ENCODE assay signal across 21 cellular contexts in genomic region chr7:63087575-63088190, GRCh38.
DNase-seq lines count a peak whose midpoint lies in the region; ATAC-seq, FAIRE-seq and TF ChIP-seq lines count a peak whose summit lies in the region.
"Had no signal": no experiment of that assay in that cellular context is flagged by ENCODE, and none has a peak within 500 bp of the region (broad histone marks: within the 10 kb centered on the region; RNA-seq: fewer than 3 reads in every experiment).

No MANE protein-coding gene starts in this region.

- no peak for FAIRE-seq in H1 (lab: Jason Lieb, UNC)
- FAIRE-seq: A204.1, GM12892 had no signal

- no peak overlapping the region for H3K4me3 ChIP-seq in H1 (ENCODE audit: extremely low read depth in 1 of 4, insufficient read depth in 2 of 4, low read depth in 3 of 4, low read length in 4 of 4)
- H3K4me3 ChIP-seq in liver (ENCODE audit: low read depth in 1 of 3, low read length in 3 of 3) = peak overlapping the region in 2 of 3 donors; percentile 9 to 13
- no peak overlapping the region for H3K4me3 ChIP-seq in testis
- H3K4me3 ChIP-seq: BLaER1, GM23248 had no signal

- no peaks in the 10 kb centered on the region for H4K20me1 ChIP-seq in H1 (replicated peaks in 1 of 2; ENCODE audit: control insufficient read depth in 1 of 2, insufficient read depth in 2 of 2, low read length in 2 of 2)
- H4K20me1 ChIP-seq: BLaER1 had no signal

- no peak overlapping the region for H3K27ac Mint-ChIP-seq in activated T-cell treated with anti-CD3 and anti-CD28 coated beads, Interleukin-2, amount 50 U/mL, for 72 hours
- H3K27ac Mint-ChIP-seq in type B pancreatic cell = no peak overlapping the region
- H3K27ac Mint-ChIP-seq: B cell; CD4-positive, CD25-positive, alpha-beta regulatory T cell; CD8-positive, alpha-beta T cell; H9 had no signal

- intact Hi-C loops in testis (cut with DNase I; ENCODE audit: low total_unique reads) = no loop called here

- H3K36me3 ChIP-seq in H1 (ENCODE audit: control insufficient read depth in 2 of 4, insufficient read depth in 4 of 4, low read length in 3 of 4) (no peaks in the 10 kb centered on the region), liver (ENCODE audit: control insufficient read depth in 4 of 4, insufficient read depth in 3 of 4, low read depth in 1 of 4, low read length in 3 of 4) (no peaks in the 10 kb centered on the region), testis (ENCODE audit: low read depth, missing control alignments) (no peaks in the 10 kb centered on the region)
- H3K36me3 ChIP-seq: BLaER1 had no signal

- no peaks in the 10 kb centered on the region for H3K27me3 Mint-ChIP-seq in activated T-cell treated with anti-CD3 and anti-CD28 coated beads, Interleukin-2, amount 50 U/mL, for 72 hours (ENCODE audit: low read depth)
- no peaks in the 10 kb centered on the region for H3K27me3 Mint-ChIP-seq in type B pancreatic cell
- H3K27me3 Mint-ChIP-seq: B cell; CD4-positive, CD25-positive, alpha-beta regulatory T cell had no signal

- H2BK120ac ChIP-seq in H1 (replicated peaks; ENCODE audit: low read depth, low read length) = no peak overlapping the region

- H3K27me3 ChIP-seq in H1 (replicated peaks in 1 of 4; ENCODE audit: control insufficient read depth in 3 of 4, extremely low read depth in 1 of 4, insufficient read depth in 3 of 4, low read length in 3 of 4) (no peaks in the 10 kb centered on the region), liver (ENCODE audit: control insufficient read depth in 4 of 4, insufficient read depth in 4 of 4, low read length in 3 of 4) (no peaks in the 10 kb centered on the region), testis (no peaks in the 10 kb centered on the region)
- H3K27me3 ChIP-seq: BLaER1 had no signal

- H3K18ac ChIP-seq in H1 (ENCODE audit: extremely low read depth, low read length) = no peak overlapping the region

- POLR2A ChIA-PET in H1 (lab: Charles Lee; ENCODE audit: partially characterized antibody) = no interaction called here

- CTCF ChIA-PET in H1 (lab: Charles Lee; ENCODE audit: partially characterized antibody) = no interaction called here

- 82% methylated on average over 3 of the region's 3 CpGs; no CpG with 5 or more reads in 1 of the 2 experiments for WGBS in H1 (ENCODE audit: extremely low coverage in 1 of 2, insufficient coverage in 1 of 2, insufficient read length in 1 of 2, insufficient replicate concordance in 2 of 2, low coverage in 1 of 2, low lambda C conversion rate in 2 of 2, missing lambda C conversion rate in 1 of 2), 2 experiments
- WGBS in liver = 59% methylated on average over 3 of the region's 3 CpGs
- WGBS in testis, 2 donors = 64 to 70% methylated on average over 3 of the region's 3 CpGs

- H2BK15ac ChIP-seq in H1 (ENCODE audit: low read length) = no peak overlapping the region

- no peak overlapping the region for H4K91ac ChIP-seq in H1 (replicated peaks; ENCODE audit: insufficient read length, low read length)

- H3K9me3 ChIP-seq in H1 (ENCODE audit: insufficient read depth in 2 of 2, low read depth in 1 of 2, low read length in 1 of 2) = peaks cover 51 to 63% of the 10 kb centered on the region in 2 experiments
- peaks cover 15 to 47% (median 20%) of the 10 kb centered on the region in 4 donors for H3K9me3 ChIP-seq in liver (ENCODE audit: control insufficient read depth in 4 of 4, low read length in 3 of 4)
- no peaks in the 10 kb centered on the region for H3K9me3 ChIP-seq in testis

- H3K4me1 Mint-ChIP-seq in activated T-cell treated with anti-CD3 and anti-CD28 coated beads, Interleukin-2, amount 50 U/mL, for 72 hours (ENCODE audit: low read depth) = no peaks in the 10 kb centered on the region
- no peaks in the 10 kb centered on the region for H3K4me1 Mint-ChIP-seq in type B pancreatic cell (ENCODE audit: unreplicated experiment)
- H3K4me1 Mint-ChIP-seq: B cell; CD4-positive, CD25-positive, alpha-beta regulatory T cell; H9 had no signal

- no peak overlapping the region for H2BK20ac ChIP-seq in H1 (ENCODE audit: low read length)

- H3K23me2 ChIP-seq in H1 (ENCODE audit: low read depth, low read length) = no peaks in the 10 kb centered on the region

- H2AK5ac ChIP-seq in H1 (ENCODE audit: low read depth, low read length) = no peak overlapping the region

- H4K5ac ChIP-seq in H1 (ENCODE audit: insufficient read length, low read depth, low read length) = no peak overlapping the region

- H3K27ac ChIP-seq in H1 (ENCODE audit: low read depth, low read length) = no peak overlapping the region
- H3K27ac ChIP-seq in liver (ENCODE audit: low read depth in 1 of 2, low read length in 2 of 2) = no peak overlapping the region
- H3K27ac ChIP-seq in testis = no peak overlapping the region
- H3K27ac ChIP-seq: 22Rv1, BLaER1, C4-2B, GM23248 had no signal

- H3K4me1 ChIP-seq in H1 (replicated peaks in 1 of 4; ENCODE audit: control insufficient read depth in 3 of 4, insufficient read depth in 4 of 4, low read length in 3 of 4) = no peaks in the 10 kb centered on the region
- no peaks in the 10 kb centered on the region for H3K4me1 ChIP-seq in liver (ENCODE audit: control insufficient read depth in 4 of 4, insufficient read depth in 4 of 4, low read length in 3 of 4)
- no peaks in the 10 kb centered on the region for H3K4me1 ChIP-seq in testis
- H3K4me1 ChIP-seq: BLaER1, Caco-2 had no signal

- H3K4me2 ChIP-seq in H1 (ENCODE audit: insufficient read depth in 1 of 2, low read depth in 2 of 2, low read length in 2 of 2) = no peak overlapping the region
- H3K4me2 ChIP-seq: BLaER1 had no signal

- no peak overlapping the region for H2BK12ac ChIP-seq in H1 (ENCODE audit: low read depth, low read length)

- peaks cover 10 to 12% of the 10 kb centered on the region in 2 donors for H3K36me3 Mint-ChIP-seq in activated T-cell treated with anti-CD3 and anti-CD28 coated beads, Interleukin-2, amount 50 U/mL, for 72 hours (ENCODE audit: insufficient read depth in 2 of 2)
- H3K36me3 Mint-ChIP-seq in type B pancreatic cell = no peaks in the 10 kb centered on the region
- H3K36me3 Mint-ChIP-seq: CD4-positive, CD25-positive, alpha-beta regulatory T cell; CD8-positive, alpha-beta T cell had no signal

- no peak overlapping the region for H2BK5ac ChIP-seq in H1 (ENCODE audit: low read depth, low read length)

- no peak for TF ChIP-seq EP300 in H1 (IDR thresholded peaks at IDR 0.05; ENCODE audit: borderline replicate concordance in 1 of 2, low read depth in 2 of 2, low read length in 2 of 2)

- H4K8ac ChIP-seq in H1 (ENCODE audit: extremely low read depth, insufficient read depth, low read length) = no peak overlapping the region

- no peak overlapping the region for H3K4ac ChIP-seq in H1 (replicated peaks; ENCODE audit: insufficient read length, low read depth, low read length)

- no peak overlapping the region for H3K23ac ChIP-seq in H1 (ENCODE audit: insufficient read length)

- no peak overlapping the region for H3K56ac ChIP-seq in H1 (replicated peaks; ENCODE audit: insufficient read length, low read depth, low read length)

- H3K4me3 Mint-ChIP-seq in activated T-cell treated with anti-CD3 and anti-CD28 coated beads, Interleukin-2, amount 50 U/mL, for 72 hours = no peak overlapping the region
- no peak overlapping the region for H3K4me3 Mint-ChIP-seq in type B pancreatic cell
- H3K4me3 Mint-ChIP-seq: B cell; CD8-positive, alpha-beta T cell; H9 had no signal

- TF ChIP-seq CTCF in H1 (IDR thresholded peaks at IDR 0.05; ENCODE audit: control extremely low read depth in 1 of 3, insufficient read depth in 1 of 3, low read depth in 1 of 3, low read length in 3 of 3) (no peak), liver (IDR thresholded peaks at IDR 0.05; ENCODE audit: low read depth, low read length, missing input control) (no peak), testis (IDR thresholded peaks at IDR 0.05) (no peak), type B pancreatic cell (conservative IDR thresholded peaks at IDR 0.05) (no peak)

- DNase-seq in DMS53 (lab: John Stamatoyannopoulos, UW) (peak; percentile 9), DMS53 treated with DMSO at 0.1 percent for 48 hours (lab: John Stamatoyannopoulos, UW; ENCODE audit: unreplicated experiment) (no peak), HT-29 (ENCODE audit: low spot score) (peak; percentile 1), H1 (ENCODE audit: low read depth in 1 of 2, low spot score in 2 of 2) (no peak), testis (no peak), type B pancreatic cell (ENCODE audit: extremely low spot score, unreplicated experiment) (no peak)
- DNase-seq in activated T-cell treated with anti-CD3 and anti-CD28 coated beads, Interleukin-2, amount 50 U/mL, for 72 hours = no peak
- DNase-seq: Caco-2; CD4-positive, CD25-positive, alpha-beta regulatory T cell; CD8-positive, alpha-beta T cell; DMS153; DMS79 treated with DMSO at 0.1 percent for 48 hours; GM23248; H9 had no signal

- H3K79me2 ChIP-seq in H1 (ENCODE audit: control insufficient read depth in 1 of 2, insufficient read depth in 2 of 2, low read length in 2 of 2) = no peaks in the 10 kb centered on the region

- H3K79me1 ChIP-seq in H1 (ENCODE audit: low read depth, low read length) = no peaks in the 10 kb centered on the region

- H2AFZ ChIP-seq in H1 (ENCODE audit: low read length) = no peak overlapping the region
- H2AFZ ChIP-seq: GM23248 had no signal

- H3K9ac ChIP-seq in H1 (replicated peaks in 1 of 4; ENCODE audit: extremely low read depth in 1 of 4, low read depth in 3 of 4, low read length in 3 of 4) (no peak overlapping the region), liver (ENCODE audit: low read depth in 1 of 2, low read length in 2 of 2) (no peak overlapping the region)
- H3K9ac ChIP-seq: BLaER1, GM23248 had no signal

- H3K14ac ChIP-seq in H1 (ENCODE audit: insufficient read length) = no peak overlapping the region

- peaks cover 15 to 17% of the 10 kb centered on the region in 2 donors for H3K9me3 Mint-ChIP-seq in activated T-cell treated with anti-CD3 and anti-CD28 coated beads, Interleukin-2, amount 50 U/mL, for 72 hours
- H3K9me3 Mint-ChIP-seq in type B pancreatic cell = peaks cover 22% of the 10 kb centered on the region

- TF ChIP-seq POLR2A in H1 (IDR thresholded peaks at IDR 0.05; ENCODE audit: control extremely low read depth in 1 of 2, low read depth in 2 of 2, low read length in 2 of 2) (no peak), testis (IDR thresholded peaks at IDR 0.05) (no peak)

- no peak for ATAC-seq in activated T-cell treated with anti-CD3 and anti-CD28 coated beads, Interleukin-2, amount 50 U/mL, for 72 hours (replicated peaks in 1 of 2)
- ATAC-seq: CD8-positive, alpha-beta T cell had no signal

- no peak for TF ChIP-seq RAD21 in H1 (IDR thresholded peaks at IDR 0.05 in 1 of 2, conservative IDR thresholded peaks at IDR 0.05 in 1 of 2; ENCODE audit: low read depth in 2 of 2, low read length in 2 of 2)
- no peak for TF ChIP-seq RAD21 in liver (IDR thresholded peaks at IDR 0.05)

Comparison
In these comparisons a context has a peak if more than half of its experiments do, and no peak if none do; other contexts are left out.
1. DNase-seq: peak in DMS53 (single experiment) and HT-29 (single experiment); none in DMS53 treated with DMSO at 0.1 percent for 48 hours (single experiment), H1 (0 of 2), activated T-cell treated with anti-CD3 and anti-CD28 coated beads, Interleukin-2, amount 50 U/mL, for 72 hours (0 of 2), testis (single experiment) and type B pancreatic cell (single experiment).
2. H3K4me3 ChIP-seq: peak in liver (2 of 3); none in H1 (0 of 4) and testis (0 of 2).